8 cellular contexts compared by ENCODE assay signal in the genomic region with DNA sequence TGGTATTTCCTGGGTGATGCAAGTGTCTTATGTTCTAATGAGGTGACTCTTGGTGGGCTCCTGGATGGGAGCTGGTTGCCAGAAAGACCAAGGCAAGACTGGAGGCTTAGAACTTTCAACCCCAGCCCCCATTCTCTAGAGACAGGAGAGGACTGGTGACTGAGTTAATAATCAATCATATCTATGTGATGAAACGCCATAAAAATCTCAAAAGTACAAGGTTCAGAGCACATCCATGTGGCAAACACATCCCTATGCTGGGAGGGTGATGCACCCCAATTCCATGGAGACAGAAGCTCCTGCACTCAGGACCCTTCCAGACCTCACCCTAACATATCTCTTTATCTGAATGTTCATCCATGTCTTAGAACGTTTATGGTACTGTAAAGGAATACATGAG.
"Had no signal": no experiment of that assay in that cellular context is flagged by ENCODE, and none has a peak within 500 bp of the region (broad histone marks: within the 10 kb centered on the region; RNA-seq: fewer than 3 reads in every experiment).

No MANE protein-coding gene starts in this region.

- DNase-seq: GM23248, GOT3, H9, HCEC 1CT, KBM-7 had no signal

- H3K4me3 ChIP-seq: GM23248 had no signal

- FAIRE-seq: H54, HTR-8/SVneo had no signal

- H3K27ac ChIP-seq: GM23248, KMS-11 had no signal
